10 cellular contexts compared by ENCODE assay signal in genomic region chr17:32461498-32461852, GRCh38. TPM values are rescaled to one million over a fixed set of nuclear protein-coding genes. Genes with fewer than 3 reads are reported as not detected.
A peak's percentile ranks its signal among the peaks of the same experiment; 100 is the strongest.
DNase-seq lines count a peak whose midpoint lies in the region; ATAC-seq, FAIRE-seq and TF ChIP-seq lines count a peak whose summit lies in the region.
"Had no signal": no experiment of that assay in that cellular context is flagged by ENCODE, and none has a peak within 500 bp of the region (broad histone marks: within the 10 kb centered on the region; RNA-seq: fewer than 3 reads in every experiment).

No MANE protein-coding gene starts in this region.

- RAD21 ChIA-PET in GM12878 (lab: Charles Lee; ENCODE audit: unreplicated experiment): interaction anchor here (0.8 to 2.6 kb wide), 10 partner anchors 10 to 448 kb away, joined by 3 to 9 read pairs (median 4); partner anchors contain the start of genes CDK5R1, MYO1D and PSMD11

- no peaks in the 10 kb centered on the region for H4K20me1 ChIP-seq in H9 (ENCODE audit: control insufficient read depth, insufficient read depth, insufficient read length)
- H4K20me1 ChIP-seq in GM12878 (ENCODE audit: control insufficient read depth, insufficient read depth): no peaks in the 10 kb centered on the region

- H3K23ac ChIP-seq in H9 (ENCODE audit: insufficient read length, low read depth, low read length): no peak overlapping the region

- H3K14ac ChIP-seq in H9 (ENCODE audit: insufficient read depth, low read length): no peak overlapping the region

- no peaks in the 10 kb centered on the region for H3K9me3 Mint-ChIP-seq in activated naive CD4-positive, alpha-beta T cell treated with anti-CD3 and anti-CD28 coated beads, Interleukin-2, amount 50 U/mL, for 72 hours
- H3K9me3 Mint-ChIP-seq in H9: no peaks in the 10 kb centered on the region
- no peaks in the 10 kb centered on the region for H3K9me3 Mint-ChIP-seq in stimulated activated naive CD8-positive, alpha-beta T cell treated with anti-CD3 and anti-CD28 coated beads, Interleukin-15, Interleukin-2, amounts not matched to agents 100 ng/mL and 50 ng/mL, for 24 hours

- H3K27ac Mint-ChIP-seq in activated naive CD4-positive, alpha-beta T cell treated with anti-CD3 and anti-CD28 coated beads, Interleukin-2, amount 50 U/mL, for 72 hours: peak overlapping the region in 1 of 2 donors; percentile 9
- H3K27ac Mint-ChIP-seq in H9: peak overlapping the region in 2 of 3 experiments; percentile 58 to 65; a peak in 3 of 7 replicates
- H3K27ac Mint-ChIP-seq in stimulated activated naive CD8-positive, alpha-beta T cell treated with anti-CD3 and anti-CD28 coated beads, Interleukin-15, Interleukin-2, amounts not matched to agents 100 ng/mL and 50 ng/mL, for 24 hours: peak overlapping the region; percentile 41

- H3K36me3 ChIP-seq in GM12878 (ENCODE audit: control insufficient read depth in 2 of 2, insufficient read depth in 2 of 2, low read length in 1 of 2) (peaks cover 9 to 30% of the 10 kb centered on the region in 2 experiments), WERI-Rb-1 (peaks cover 83% of the 10 kb centered on the region)

- no peak for TF ChIP-seq EP300 in GM12878 (IDR thresholded peaks at IDR 0.05; ENCODE audit: borderline replicate concordance in 1 of 2, control insufficient read depth in 1 of 2, low read depth in 2 of 2, low read length in 2 of 2)

- no peak for DNase-seq in activated naive CD4-positive, alpha-beta T cell treated with anti-CD3 and anti-CD28 coated beads, Interleukin-2, amount 50 U/mL, for 72 hours (ENCODE audit: low spot score in 2 of 2)
- no peak for DNase-seq in activated naive CD4-positive, alpha-beta T cell treated with anti-CD3 and anti-CD28 coated beads, Interleukin-2, amount 50 U/mL, for 16 hours
- DNase-seq in H9: no peak
- DNase-seq in GM12878 (ENCODE audit: low read depth, low spot score): no peak
- no peak for DNase-seq in Right ventricle myocardium inferior (ENCODE audit: missing footprints)
- DNase-seq in WERI-Rb-1: no peak
- DNase-seq: NCI-H2107 had no signal

- intact Hi-C loops in GM12878 (cut with micrococcal nuclease; ENCODE audit: unreplicated experiment): loop anchor here (5.0 kb wide), 2 partner anchors 146 to 296 kb away; no protein-coding TSS in a partner anchor
- intact Hi-C loops in Right ventricle myocardium inferior (cut with DNase I): loop anchor here (5.0 kb wide), 1 partner anchor 296 kb away; no protein-coding TSS in a partner anchor

- H3K27me3 Mint-ChIP-seq in H9 (ENCODE audit: low read depth): no peaks in the 10 kb centered on the region
- H3K27me3 Mint-ChIP-seq in stimulated activated naive CD8-positive, alpha-beta T cell treated with anti-CD3 and anti-CD28 coated beads, Interleukin-15, Interleukin-2, amounts not matched to agents 100 ng/mL and 50 ng/mL, for 24 hours: no peaks in the 10 kb centered on the region

- peaks cover 0 to 3% of the 10 kb centered on the region in 2 experiments; a peak in 1 of 4 replicates for H3K4me1 Mint-ChIP-seq in H9
- peaks cover 38% of the 10 kb centered on the region for H3K4me1 Mint-ChIP-seq in stimulated activated naive CD8-positive, alpha-beta T cell treated with anti-CD3 and anti-CD28 coated beads, Interleukin-15, Interleukin-2, amounts not matched to agents 100 ng/mL and 50 ng/mL, for 24 hours (ENCODE audit: low read depth)

- peaks cover 3% of the 10 kb centered on the region for H3K79me1 ChIP-seq in H9 (ENCODE audit: insufficient read depth, low read depth, low read length, poor library complexity, severe bottlenecking)

- no peaks in the 10 kb centered on the region for H3K9me3 ChIP-seq in H9 (ENCODE audit: control insufficient read depth, low read depth, low read length)
- no peaks in the 10 kb centered on the region for H3K9me3 ChIP-seq in GM12878 (replicated peaks; ENCODE audit: control insufficient read depth, insufficient read depth, low read length)
- H3K9me3 ChIP-seq in WERI-Rb-1 (ENCODE audit: severe bottlenecking): no peaks in the 10 kb centered on the region

- no peak overlapping the region for H3K4me3 Mint-ChIP-seq in H9
- no peak overlapping the region for H3K4me3 Mint-ChIP-seq in stimulated activated naive CD8-positive, alpha-beta T cell treated with anti-CD3 and anti-CD28 coated beads, Interleukin-15, Interleukin-2, amounts not matched to agents 100 ng/mL and 50 ng/mL, for 24 hours

- no peak overlapping the region for H2BK15ac ChIP-seq in H9 (ENCODE audit: low read depth, low read length)

- no CpG with 5 or more reads among the region's 4 CpGs for WGBS in H9 (ENCODE audit: extremely low coverage, insufficient read length, low lambda C conversion rate)
- 35% methylated on average over 4 of the region's 4 CpGs for WGBS in GM12878 (ENCODE audit: insufficient coverage, insufficient replicate concordance, low lambda C conversion rate, missing lambda C conversion rate)

- no peak overlapping the region for H2BK12ac ChIP-seq in H9 (ENCODE audit: insufficient read length, low read depth, low read length)

- no peak overlapping the region for H2AFZ ChIP-seq in H9 (ENCODE audit: low read length)
- no peak overlapping the region for H2AFZ ChIP-seq in GM12878 (ENCODE audit: control insufficient read depth, low read depth, low read length)

- TF ChIP-seq CTCF in H9 (conservative IDR thresholded peaks at IDR 0.05): no peak
- no peak for TF ChIP-seq CTCF in GM12878 (IDR thresholded peaks at IDR 0.05 in 2 of 3, conservative IDR thresholded peaks at IDR 0.05 in 1 of 3; ENCODE audit: control insufficient read depth in 2 of 3, extremely low read depth in 1 of 3, insufficient read depth in 1 of 3, low read depth in 3 of 3, low read length in 3 of 3)
- TF ChIP-seq CTCF in WERI-Rb-1 (IDR thresholded peaks at IDR 0.05; ENCODE audit: low read depth, low read length): no peak

- H3K18ac ChIP-seq in H9 (ENCODE audit: insufficient read length, low read depth, low read length): no peak overlapping the region

- TF ChIP-seq POLR2A in GM12878 (IDR thresholded peaks at IDR 0.05; ENCODE audit: low read depth, low read length): no peak

- no peak overlapping the region for H2BK5ac ChIP-seq in H9 (ENCODE audit: insufficient read length, low read length)

- H3K9ac ChIP-seq in H9 (ENCODE audit: extremely low read depth, insufficient read length, low read length) (no peak overlapping the region), GM12878 (ENCODE audit: control insufficient read depth, insufficient read depth, low read length) (no peak overlapping the region)

- TF ChIP-seq RAD21 in GM12878 (IDR thresholded peaks at IDR 0.05; ENCODE audit: insufficient read depth, low read depth, low read length): no peak

- H3K4me1 ChIP-seq in H9 (ENCODE audit: insufficient read depth, low read length) (no peaks in the 10 kb centered on the region), GM12878 (ENCODE audit: control insufficient read depth, insufficient read depth, low read length) (no peaks in the 10 kb centered on the region)

- H3K4me2 ChIP-seq in H9 (ENCODE audit: insufficient read depth, insufficient read length, low read length) (no peak overlapping the region), GM12878 (ENCODE audit: control insufficient read depth, insufficient read depth) (no peak overlapping the region)

- H2BK120ac ChIP-seq in H9 (ENCODE audit: low read depth, low read length, poor library complexity, severe bottlenecking): no peak overlapping the region

- H3K56ac ChIP-seq in H9 (ENCODE audit: insufficient read length, low read depth, low read length): no peak overlapping the region

- FAIRE-seq in GM12878 (lab: Jason Lieb, UNC): no peak

- CTCF ChIA-PET in GM12878 (lab: Yijun Ruan, JAX): interaction anchor here (0.6 to 7.4 kb wide), 48 partner anchors 8 to 514 kb away, joined by 3 to 127 read pairs (median 6); partner anchors contain the start of genes CDK5R1, MYO1D and PSMD11

- H3K36me3 Mint-ChIP-seq in activated naive CD4-positive, alpha-beta T cell treated with anti-CD3 and anti-CD28 coated beads, Interleukin-2, amount 50 U/mL, for 72 hours: peaks cover 10 to 35% of the 10 kb centered on the region in 2 donors
- peaks cover 43 to 85% (median 58%) of the 10 kb centered on the region in 3 experiments for H3K36me3 Mint-ChIP-seq in H9 (ENCODE audit: insufficient read depth in 1 of 3, low read depth in 3 of 3)
- peaks cover 80% of the 10 kb centered on the region for H3K36me3 Mint-ChIP-seq in stimulated activated naive CD8-positive, alpha-beta T cell treated with anti-CD3 and anti-CD28 coated beads, Interleukin-15, Interleukin-2, amounts not matched to agents 100 ng/mL and 50 ng/mL, for 24 hours (ENCODE audit: low read depth)

- H3K27me3 ChIP-seq in H9 (ENCODE audit: insufficient read depth, low read length) (no peaks in the 10 kb centered on the region), GM12878 (replicated peaks in 1 of 2; ENCODE audit: control insufficient read depth in 2 of 2, insufficient read depth in 2 of 2, low read length in 1 of 2) (no peaks in the 10 kb centered on the region), WERI-Rb-1 (ENCODE audit: insufficient read depth, low read depth, severe bottlenecking) (no peaks in the 10 kb centered on the region)

- H3K4ac ChIP-seq in H9 (ENCODE audit: low read depth, low read length): no peak overlapping the region

- H3K79me2 ChIP-seq in H9 (ENCODE audit: insufficient read depth, low read length): peaks cover 4% of the 10 kb centered on the region; the same call in 1 of the 2 replicates
- no peaks in the 10 kb centered on the region; the same call in 1 of the 2 replicates for H3K79me2 ChIP-seq in GM12878 (ENCODE audit: control insufficient read depth, insufficient read depth, low read length)

- H4K8ac ChIP-seq in H9 (replicated peaks; ENCODE audit: insufficient read length, low read depth, low read length): no peak overlapping the region

- H3T11ph ChIP-seq in H9 (ENCODE audit: low read length): no peak overlapping the region

- H3K4me3 ChIP-seq in GM12878 (no peak overlapping the region), WERI-Rb-1 (ENCODE audit: low read depth, low read length) (no peak overlapping the region)

- in situ Hi-C loops in GM12878 (cut with MboI): loop anchor here (25.0 kb wide), 1 partner anchor 451 kb away; no protein-coding TSS in a partner anchor

- POLR2A ChIA-PET in GM12878 (lab: Charles Lee): interaction anchor here (1.3 kb wide), 1 partner anchor 30 kb away, joined by 5 read pairs; no protein-coding TSS in a partner anchor

- peak; percentile 2 to 6 for ATAC-seq in activated naive CD4-positive, alpha-beta T cell treated with anti-CD3 and anti-CD28 coated beads, Interleukin-2, amount 50 U/mL, for 72 hours
- peak; percentile 54 for ATAC-seq in GM12878
- ATAC-seq in GM18861 (IDR thresholded peaks at IDR 0.05; ENCODE audit: unreplicated experiment): no peak
- no peak for ATAC-seq in Right ventricle myocardium inferior

- no peak overlapping the region for H4K5ac ChIP-seq in H9 (ENCODE audit: insufficient read length, low read depth, low read length)

- BruUV-seq in GM12878 (replicated peaks; lab: Mats Ljungman, UMichigan): no TSS peak

- H4K91ac ChIP-seq in H9 (ENCODE audit: insufficient read length, low read depth, low read length): no peak overlapping the region

- H3K27ac ChIP-seq in H9 (ENCODE audit: insufficient read length, low read depth, low read length) (no peak overlapping the region), GM12878 (ENCODE audit: control insufficient read depth, insufficient read depth) (no peak overlapping the region), WERI-Rb-1 (no peak overlapping the region)
- H3K27ac ChIP-seq: VCaP had no signal

- SMC1A ChIA-PET in GM12878 (lab: Charles Lee; ENCODE audit: uncharacterized antibody, unreplicated experiment): interaction anchor here (0.7 to 3.6 kb wide), 21 partner anchors 10 to 475 kb away, joined by 3 to 32 read pairs (median 5); partner anchors contain the start of gene PSMD11

- no peak overlapping the region for H2BK20ac ChIP-seq in H9 (ENCODE audit: low read depth, low read length, poor library complexity, severe bottlenecking)

- no peaks in the 10 kb centered on the region for H3K23me2 ChIP-seq in H9 (ENCODE audit: insufficient read length, low read depth, low read length, poor library complexity, severe bottlenecking)

- no peak overlapping the region for H2AK5ac ChIP-seq in H9 (ENCODE audit: insufficient read length, low read length)

RNA-seq across cellular contexts. Expression of gene PSMD11, which starts 17.2 kb away (rescaled TPM):
- total RNA-seq in activated naive CD4-positive, alpha-beta T cell treated with anti-CD3 and anti-CD28 coated beads, Interleukin-2, amount 50 U/mL, for 72 hours: 100 to 1,000 TPM; 119 to 162 TPM
- 169 and 175 TPM in 2 replicates for total RNA-seq in H9 (2021)
- 112 and 118 TPM in 2 replicates for total RNA-seq in GM12878 (2013; cell fraction: nucleolus; rRNA removed)
- 83.1 and 84.1 TPM in 2 replicates for total RNA-seq in GM12878 (2014; rRNA removed)
- total RNA-seq in GM12878 (2014; rRNA removed; fragmentation: Illumina TruSeq; extraction: Trizol): 85.3 and 91.4 TPM in 2 replicates
- 112 and 118 TPM in 2 replicates for total RNA-seq in GM12878 (2021)
- 39.7 TPM for polyA plus RNA-seq in GM12878 (2011; ENCODE audit: low read depth)
- polyA plus RNA-seq in GM12878 (2011; rRNA removed): 122 and 126 TPM in 2 replicates
- 84.0 and 96.4 TPM in 2 replicates for polyA plus RNA-seq in GM12878 (2011; cell fraction: cytosol; rRNA removed)
- polyA plus RNA-seq in GM12878 (2011; cell fraction: nucleus; rRNA removed): 61.0 and 62.2 TPM in 2 replicates
- polyA plus RNA-seq in GM12878 (2012): 65.5 and 72.3 TPM in 2 replicates
- 90.3 and 96.8 TPM in 2 replicates for polyA plus RNA-seq in GM12878 (2014; fragmentation: Illumina TruSeq; extraction: Trizol)
- polyA plus RNA-seq in GM12878 (2014; fragmentation: Nextera tagmentation; extraction: Ambion mirVana): 100 to 1,000 TPM; 283 to 291 TPM
- 115 and 118 TPM in 2 replicates for polyA plus RNA-seq in GM12878 (2014; rRNA removed)
- 100 to 1,000 TPM; 304 to 319 TPM for polyA plus RNA-seq in GM12878 (2016; fragmentation: Nextera tagmentation; extraction: Ambion mirVana)
- 147 and 184 TPM in 2 replicates for polyA minus RNA-seq in GM12878 (2011; rRNA and poly(A)+ RNA removed)
- polyA minus RNA-seq in GM12878 (2011; cell fraction: cytosol; rRNA and poly(A)+ RNA removed): 51.9 and 53.3 TPM in 2 replicates
- polyA minus RNA-seq in GM12878 (2011; cell fraction: nucleus; rRNA and poly(A)+ RNA removed): 39.7 and 59.7 TPM in 2 replicates
- total RNA-seq in Right ventricle myocardium inferior: 57.0 TPM

RNA-seq across cellular contexts. Expression of gene CDK5R1, which starts 25.3 kb away (rescaled TPM):
- total RNA-seq in activated naive CD4-positive, alpha-beta T cell treated with anti-CD3 and anti-CD28 coated beads, Interleukin-2, amount 50 U/mL, for 72 hours: 10 to 100 TPM; 12.4 to 15.6 TPM
- 10.4 and 11.4 TPM in 2 replicates for total RNA-seq in H9 (2021)
- 67.1 and 71.0 TPM in 2 replicates for total RNA-seq in GM12878 (2013; cell fraction: nucleolus; rRNA removed)
- 17.5 and 17.8 TPM in 2 replicates for total RNA-seq in GM12878 (2014; rRNA removed)
- 11.4 and 11.9 TPM in 2 replicates for total RNA-seq in GM12878 (2014; rRNA removed; fragmentation: Illumina TruSeq; extraction: Trizol)
- 26.7 and 27.3 TPM in 2 replicates for total RNA-seq in GM12878 (2021)
- 9.5 TPM for polyA plus RNA-seq in GM12878 (2011; ENCODE audit: low read depth)
- 28.3 and 37.5 TPM in 2 replicates for polyA plus RNA-seq in GM12878 (2011; rRNA removed)
- 29.2 and 33.4 TPM in 2 replicates for polyA plus RNA-seq in GM12878 (2011; cell fraction: cytosol; rRNA removed)
- 72.0 and 77.8 TPM in 2 replicates for polyA plus RNA-seq in GM12878 (2011; cell fraction: nucleus; rRNA removed)
- 15.5 and 24.1 TPM in 2 replicates for polyA plus RNA-seq in GM12878 (2012)
- polyA plus RNA-seq in GM12878 (2014; fragmentation: Illumina TruSeq; extraction: Trizol): 10.9 and 12.9 TPM in 2 replicates
- polyA plus RNA-seq in GM12878 (2014; fragmentation: Nextera tagmentation; extraction: Ambion mirVana): 1 to 10 TPM; 1.1 to 2.4 TPM
- 14.2 and 14.5 TPM in 2 replicates for polyA plus RNA-seq in GM12878 (2014; rRNA removed)
- polyA plus RNA-seq in GM12878 (2016; fragmentation: Nextera tagmentation; extraction: Ambion mirVana): 1 to 10 TPM; 5.3 to 6.4 TPM
- polyA minus RNA-seq in GM12878 (2011; rRNA and poly(A)+ RNA removed): 19.8 and 36.6 TPM in 2 replicates
- polyA minus RNA-seq in GM12878 (2011; cell fraction: cytosol; rRNA and poly(A)+ RNA removed): 25.1 and 31.9 TPM in 2 replicates
- 35.2 and 48.9 TPM in 2 replicates for polyA minus RNA-seq in GM12878 (2011; cell fraction: nucleus; rRNA and poly(A)+ RNA removed)
- total RNA-seq in Right ventricle myocardium inferior: 1.3 TPM

Comparison
In these comparisons a context has a peak if more than half of its experiments do, and no peak if none do; other contexts are left out.
1. ATAC-seq: peak in activated naive CD4-positive, alpha-beta T cell treated with anti-CD3 and anti-CD28 coated beads, Interleukin-2, amount 50 U/mL, for 72 hours (2 of 2) and GM12878 (single experiment); none in GM18861 (single experiment) and Right ventricle myocardium inferior (single experiment).